In the genomic region with DNA sequence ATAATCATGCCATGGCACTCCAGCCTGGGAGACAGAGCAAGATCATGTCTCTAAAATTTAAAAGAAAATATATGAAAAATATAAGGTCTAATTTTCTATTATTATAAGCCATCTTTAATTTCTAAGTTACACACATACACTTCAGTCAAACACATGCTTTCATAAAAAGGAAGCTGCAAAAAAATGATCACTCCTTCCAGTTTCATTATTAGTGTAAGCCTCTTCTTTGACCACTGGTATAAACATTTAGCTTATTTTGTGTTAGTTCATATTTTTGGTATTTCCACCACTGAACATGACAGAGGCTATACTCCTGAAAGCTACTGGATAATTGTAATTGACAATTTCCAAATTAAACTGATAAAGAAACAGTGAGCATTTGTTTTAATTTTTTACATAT, we compare ENCODE assay signal across 11 cellular contexts.
DNase-seq lines count a peak whose midpoint lies in the region; ATAC-seq, FAIRE-seq and TF ChIP-seq lines count a peak whose summit lies in the region.
"Had no signal": no experiment of that assay in that cellular context is flagged by ENCODE, and none has a peak within 500 bp of the region (broad histone marks: within the 10 kb centered on the region; RNA-seq: fewer than 3 reads in every experiment).

No MANE protein-coding gene starts in this region.

- no peaks in the 10 kb centered on the region for H3K36me3 Mint-ChIP-seq in endothelial cell (ENCODE audit: low read depth, unreplicated experiment)
- H3K36me3 Mint-ChIP-seq: activated CD8-positive, alpha-beta memory T cell treated with anti-CD3 and anti-CD28 coated beads, Interleukin-2, amount 10 ng/mL, durations not matched to agents 7 days and 5 days had no signal

- H3K4me1 Mint-ChIP-seq in endothelial cell (ENCODE audit: unreplicated experiment) = no peaks in the 10 kb centered on the region

- no peak for FAIRE-seq in GM12892 (lab: Jason Lieb, UNC)

- H3K9me3 ChIP-seq in OCI-LY3 (ENCODE audit: insufficient read depth, low read length) = no peaks in the 10 kb centered on the region

- no peak for TF ChIP-seq POLR2A in GM12892 (IDR thresholded peaks at IDR 0.05; ENCODE audit: low read depth, low read length)

- H3K27me3 Mint-ChIP-seq in endothelial cell (ENCODE audit: unreplicated experiment) = peaks cover 7% of the 10 kb centered on the region
- H3K27me3 Mint-ChIP-seq: activated CD8-positive, alpha-beta memory T cell treated with anti-CD3 and anti-CD28 coated beads, Interleukin-2, amount 10 ng/mL, durations not matched to agents 7 days and 5 days had no signal

- no peak overlapping the region for H3K4me3 ChIP-seq in OCI-LY3 (ENCODE audit: low read length)

- H3K4me2 ChIP-seq in OCI-LY3 (ENCODE audit: low read length) = peak overlapping the region; percentile 31; the same call in 1 of the 2 replicates

- peaks cover 54% of the 10 kb centered on the region for H3K4me1 ChIP-seq in OCI-LY3 (ENCODE audit: low read length)

- peak overlapping the region; percentile 5 for H3K27ac ChIP-seq in OCI-LY3 (ENCODE audit: low read length)

- no peak for TF ChIP-seq CTCF in OCI-LY3 (IDR thresholded peaks at IDR 0.05; ENCODE audit: low read depth, low read length)
- no peak for TF ChIP-seq CTCF in endothelial cell (IDR thresholded peaks at IDR 0.05; ENCODE audit: unreplicated experiment)

- no peaks in the 10 kb centered on the region for H3K27me3 ChIP-seq in OCI-LY3 (ENCODE audit: low read depth, low read length)

- H3K9me3 Mint-ChIP-seq in endothelial cell (ENCODE audit: unreplicated experiment) = no peaks in the 10 kb centered on the region
- H3K9me3 Mint-ChIP-seq: T-helper 1 cell treated with Interleukin-12 subunit alpha and Interleukin-12 subunit beta and Interleukin-4 antibody, amounts not matched to agents 30 μg/mL and 1 μg/mL, for 36 hours had no signal

- H3K27ac Mint-ChIP-seq in endothelial cell (ENCODE audit: unreplicated experiment) = no peak overlapping the region
- H3K27ac Mint-ChIP-seq: activated CD8-positive, alpha-beta memory T cell treated with anti-CD3 and anti-CD28 coated beads, Interleukin-2, amount 10 ng/mL, durations not matched to agents 7 days and 5 days; T-helper 1 cell treated with Interleukin-12 subunit alpha and Interleukin-12 subunit beta and Interleukin-4 antibody, amounts not matched to agents 30 μg/mL and 1 μg/mL, for 36 hours had no signal

- no peaks in the 10 kb centered on the region for H3K79me2 ChIP-seq in OCI-LY3 (ENCODE audit: low read length)

- DNase-seq in endothelial cell (ENCODE audit: low spot score) (no peak), activated gamma-delta T cell (lab: John Stamatoyannopoulos, UW) (no peak), GM12892 (ENCODE audit: insufficient read length) (no peak), DMS79 (lab: John Stamatoyannopoulos, UW) (no peak)
- DNase-seq: activated CD8-positive, alpha-beta memory T cell treated with anti-CD3 and anti-CD28 coated beads, Interleukin-2, amount 10 ng/mL, durations not matched to agents 7 days and 5 days; NCI-H526 had no signal

- no peaks in the 10 kb centered on the region for H4K20me1 ChIP-seq in OCI-LY3 (ENCODE audit: insufficient read depth, low read length)

- no peaks in the 10 kb centered on the region for H3K36me3 ChIP-seq in OCI-LY3 (replicated peaks; ENCODE audit: low read depth, low read length)

- no peak overlapping the region for H3K9ac ChIP-seq in OCI-LY3 (ENCODE audit: low read length)

- ATAC-seq in GM18861 (IDR thresholded peaks at IDR 0.05; ENCODE audit: unreplicated experiment) (peak; percentile 85), GM21447 (IDR thresholded peaks at IDR 0.05; ENCODE audit: unreplicated experiment) (peak; percentile 70), HG03066 (IDR thresholded peaks at IDR 0.05; ENCODE audit: low read depth, unreplicated experiment) (peak; percentile 80)
- ATAC-seq: activated CD8-positive, alpha-beta memory T cell treated with anti-CD3 and anti-CD28 coated beads, Interleukin-2, amount 10 ng/mL, durations not matched to agents 7 days and 5 days had no signal

- H3K4me3 Mint-ChIP-seq in endothelial cell (ENCODE audit: unreplicated experiment) = no peak overlapping the region
- H3K4me3 Mint-ChIP-seq: activated CD8-positive, alpha-beta memory T cell treated with anti-CD3 and anti-CD28 coated beads, Interleukin-2, amount 10 ng/mL, durations not matched to agents 7 days and 5 days; T-helper 1 cell treated with Interleukin-12 subunit alpha and Interleukin-12 subunit beta and Interleukin-4 antibody, amounts not matched to agents 30 μg/mL and 1 μg/mL, for 36 hours had no signal

- H2AFZ ChIP-seq in OCI-LY3 (ENCODE audit: low read depth, low read length) = peak overlapping the region; percentile 63; the same call in 1 of the 2 replicates
